ENCODE assay signal across 13 cellular contexts in genomic region chr3:124787490-124788195, GRCh38. TPM values are rescaled to one million over a fixed set of nuclear protein-coding genes. Genes with fewer than 3 reads are reported as not detected.
DNase-seq lines count a peak whose midpoint lies in the region; ATAC-seq, FAIRE-seq and TF ChIP-seq lines count a peak whose summit lies in the region.
"Had no signal": no experiment of that assay in that cellular context is flagged by ENCODE, and none has a peak within 500 bp of the region (broad histone marks: within the 10 kb centered on the region; RNA-seq: fewer than 3 reads in every experiment).

No MANE protein-coding gene starts in this region.

- H3K9me3 ChIP-seq in left ventricle myocardium inferior (replicated peaks) (no peaks in the 10 kb centered on the region), small intestine (ENCODE audit: control insufficient read depth, low read depth) (no peaks in the 10 kb centered on the region)

- 90 to 96% (median 95%) methylated on average over 3 of the region's 3 CpGs for WGBS in small intestine, 3 donors

- intact Hi-C loops in left ventricle myocardium inferior (cut with micrococcal nuclease) = no loop called here

- H3K4me1 ChIP-seq in left ventricle myocardium inferior = peaks cover 89% of the 10 kb centered on the region
- H3K4me1 ChIP-seq in small intestine (ENCODE audit: control insufficient read depth in 2 of 2, insufficient read depth in 1 of 2, low read depth in 1 of 2, low read length in 1 of 2) = peaks cover 3 to 10% of the 10 kb centered on the region in 2 donors

- peaks cover 12% of the 10 kb centered on the region for H3K4me1 Mint-ChIP-seq in activated naive CD8-positive, alpha-beta T cell treated with anti-CD3 and anti-CD28 coated beads for 36 hours
- H3K4me1 Mint-ChIP-seq in stimulated activated naive CD8-positive, alpha-beta T cell treated with anti-CD3 and anti-CD28 coated beads, Interleukin-15, Interleukin-2, amounts not matched to agents 100 ng/mL and 50 ng/mL, for 24 hours (ENCODE audit: low read depth) = peaks cover 34% of the 10 kb centered on the region
- peaks cover 5% of the 10 kb centered on the region for H3K4me1 Mint-ChIP-seq in stimulated activated memory B cell treated with anti-CD40 and anti-IgM and Interleukin-4, amounts not matched to agents 10 μg/mL and 1 μg/mL and 100 μg/mL, for 72 hours

- H3K27me3 Mint-ChIP-seq in activated naive CD8-positive, alpha-beta T cell treated with anti-CD3 and anti-CD28 coated beads for 36 hours = peaks cover 6% of the 10 kb centered on the region
- peaks cover 10% of the 10 kb centered on the region for H3K27me3 Mint-ChIP-seq in stimulated activated naive CD8-positive, alpha-beta T cell treated with anti-CD3 and anti-CD28 coated beads, Interleukin-15, Interleukin-2, amounts not matched to agents 100 ng/mL and 50 ng/mL, for 24 hours
- peaks cover under 1% of the 10 kb centered on the region for H3K27me3 Mint-ChIP-seq in stimulated activated memory B cell treated with anti-CD40 and anti-IgM and Interleukin-4, amounts not matched to agents 10 μg/mL and 1 μg/mL and 100 μg/mL, for 72 hours

- TF ChIP-seq CTCF in left ventricle myocardium inferior (IDR thresholded peaks at IDR 0.05; ENCODE audit: borderline replicate concordance) = no peak

- H3K36me3 Mint-ChIP-seq in activated naive CD8-positive, alpha-beta T cell treated with anti-CD3 and anti-CD28 coated beads for 36 hours = no peaks in the 10 kb centered on the region
- H3K36me3 Mint-ChIP-seq in stimulated activated naive CD8-positive, alpha-beta T cell treated with anti-CD3 and anti-CD28 coated beads, Interleukin-15, Interleukin-2, amounts not matched to agents 100 ng/mL and 50 ng/mL, for 24 hours (ENCODE audit: low read depth) = no peaks in the 10 kb centered on the region
- no peaks in the 10 kb centered on the region for H3K36me3 Mint-ChIP-seq in stimulated activated memory B cell treated with anti-CD40 and anti-IgM and Interleukin-4, amounts not matched to agents 10 μg/mL and 1 μg/mL and 100 μg/mL, for 72 hours
- H3K36me3 Mint-ChIP-seq: naive thymus-derived CD4-positive, alpha-beta T cell had no signal

- H3K27ac Mint-ChIP-seq in activated naive CD8-positive, alpha-beta T cell treated with anti-CD3 and anti-CD28 coated beads for 36 hours = peak overlapping the region; percentile 51
- H3K27ac Mint-ChIP-seq in stimulated activated naive CD8-positive, alpha-beta T cell treated with anti-CD3 and anti-CD28 coated beads, Interleukin-15, Interleukin-2, amounts not matched to agents 100 ng/mL and 50 ng/mL, for 24 hours = peak overlapping the region; percentile 85
- no peak overlapping the region for H3K27ac Mint-ChIP-seq in stimulated activated memory B cell treated with anti-CD40 and anti-IgM and Interleukin-4, amounts not matched to agents 10 μg/mL and 1 μg/mL and 100 μg/mL, for 72 hours
- H3K27ac Mint-ChIP-seq: naive thymus-derived CD4-positive, alpha-beta T cell had no signal

- H3K4me3 Mint-ChIP-seq in activated naive CD8-positive, alpha-beta T cell treated with anti-CD3 and anti-CD28 coated beads for 36 hours = no peak overlapping the region
- H3K4me3 Mint-ChIP-seq in stimulated activated naive CD8-positive, alpha-beta T cell treated with anti-CD3 and anti-CD28 coated beads, Interleukin-15, Interleukin-2, amounts not matched to agents 100 ng/mL and 50 ng/mL, for 24 hours = no peak overlapping the region
- no peak overlapping the region for H3K4me3 Mint-ChIP-seq in stimulated activated memory B cell treated with anti-CD40 and anti-IgM and Interleukin-4, amounts not matched to agents 10 μg/mL and 1 μg/mL and 100 μg/mL, for 72 hours
- H3K4me3 Mint-ChIP-seq: naive thymus-derived CD4-positive, alpha-beta T cell had no signal

- DNase-seq in HT-29 (ENCODE audit: low spot score) (peak; percentile 9), left ventricle myocardium inferior (no peak), small intestine (no peak), DMS53 treated with DMSO at 0.1 percent for 48 hours (lab: John Stamatoyannopoulos, UW; ENCODE audit: unreplicated experiment) (no peak)
- DNase-seq in activated naive CD8-positive, alpha-beta T cell treated with anti-CD3 and anti-CD28 coated beads for 36 hours = no peak
- DNase-seq in stimulated activated CD4-positive, alpha-beta T cell treated with anti-CD3 and anti-CD28 coated beads, Interleukin-4, amount 100 ng/mL, for 1 hour = no peak
- DNase-seq: naive thymus-derived CD4-positive, alpha-beta T cell; NCI-H146; stimulated activated CD4-positive, alpha-beta T cell treated with anti-CD3 and anti-CD28 coated beads, Interleukin-12 subunit alpha, Interleukin-12 subunit beta, amount 100 ng/mL, for 4 hours; T-helper 9 cell had no signal

- no peak for FAIRE-seq in small intestine (lab: Jason Lieb, UNC)
- FAIRE-seq: GM12892 had no signal

- ATAC-seq in stimulated activated memory B cell treated with anti-CD40 and anti-IgM and Interleukin-4, amounts not matched to agents 10 μg/mL and 1 μg/mL and 100 μg/mL, for 72 hours = no peak
- ATAC-seq: naive thymus-derived CD4-positive, alpha-beta T cell had no signal

- no peak overlapping the region for H3K4me3 ChIP-seq in left ventricle myocardium inferior
- H3K4me3 ChIP-seq in small intestine (ENCODE audit: low read depth in 1 of 2, low read length in 2 of 2) = no peak overlapping the region

- H3K27me3 ChIP-seq in left ventricle myocardium inferior (ENCODE audit: low read depth) = no peaks in the 10 kb centered on the region
- H3K27me3 ChIP-seq in small intestine (ENCODE audit: control insufficient read depth in 2 of 2, insufficient read depth in 2 of 2, low read length in 2 of 2) = no peaks in the 10 kb centered on the region

- H3K36me3 ChIP-seq in left ventricle myocardium inferior (no peaks in the 10 kb centered on the region), small intestine (ENCODE audit: control insufficient read depth in 2 of 2, insufficient read depth in 2 of 2, low read length in 2 of 2) (no peaks in the 10 kb centered on the region)

- H3K27ac ChIP-seq in left ventricle myocardium inferior (replicated peaks) (peak overlapping the region; percentile 72), small intestine (ENCODE audit: low read depth in 1 of 2, low read length in 1 of 2) (no peak overlapping the region)

- no peaks in the 10 kb centered on the region for H3K9me3 Mint-ChIP-seq in activated naive CD8-positive, alpha-beta T cell treated with anti-CD3 and anti-CD28 coated beads for 36 hours
- no peaks in the 10 kb centered on the region for H3K9me3 Mint-ChIP-seq in stimulated activated naive CD8-positive, alpha-beta T cell treated with anti-CD3 and anti-CD28 coated beads, Interleukin-15, Interleukin-2, amounts not matched to agents 100 ng/mL and 50 ng/mL, for 24 hours
- no peaks in the 10 kb centered on the region for H3K9me3 Mint-ChIP-seq in stimulated activated memory B cell treated with anti-CD40 and anti-IgM and Interleukin-4, amounts not matched to agents 10 μg/mL and 1 μg/mL and 100 μg/mL, for 72 hours
- H3K9me3 Mint-ChIP-seq: naive thymus-derived CD4-positive, alpha-beta T cell had no signal

RNA-seq across cellular contexts. Expression of gene UMPS, which starts 57.4 kb away (rescaled TPM):
- 57.3 and 70.2 TPM in 2 replicates for total RNA-seq in HT-29 (2014; rRNA removed; shearing (Covaris generic))
- 10 to 100 TPM; 88.6 to 94.0 TPM for total RNA-seq in activated naive CD8-positive, alpha-beta T cell treated with anti-CD3 and anti-CD28 coated beads for 36 hours
- 9.0 TPM for total RNA-seq in left ventricle myocardium inferior
- 10 to 100 TPM; 12.1 to 23.4 (median 15.7) TPM for polyA plus RNA-seq in small intestine
